17 cellular contexts compared by ENCODE assay signal in genomic region chr14:62921466-62921865, GRCh38.
DNase-seq lines count a peak whose midpoint lies in the region; ATAC-seq, FAIRE-seq and TF ChIP-seq lines count a peak whose summit lies in the region.
"Had no signal": no experiment of that assay in that cellular context is flagged by ENCODE, and none has a peak within 500 bp of the region (broad histone marks: within the 10 kb centered on the region; RNA-seq: fewer than 3 reads in every experiment).

No MANE protein-coding gene starts in this region.

- H3K27me3 ChIP-seq in fibroblast of lung (ENCODE audit: control insufficient read depth, insufficient read depth, low read length) = no peaks in the 10 kb centered on the region

- H3K27ac ChIP-seq in fibroblast of lung (ENCODE audit: insufficient read depth, low read length) = no peak overlapping the region
- H3K27ac ChIP-seq: C4-2B, GM23248 had no signal

- TF ChIP-seq CTCF in fibroblast of lung (conservative IDR thresholded peaks at IDR 0.05 in 1 of 2, IDR thresholded peaks at IDR 0.05 in 1 of 2; ENCODE audit: low read depth in 1 of 2, low read length in 2 of 2) (no peak), omental fat pad (IDR thresholded peaks at IDR 0.05) (no peak)

- peak; percentile 93 for ATAC-seq in omental fat pad (ENCODE audit: low FRiP score)

- H3K9me3 ChIP-seq in fibroblast of lung (ENCODE audit: control insufficient read depth, insufficient read depth, low read depth, low read length) = no peaks in the 10 kb centered on the region
- H3K9me3 ChIP-seq: Caco-2, HAP-1 had no signal

- H4K20me1 ChIP-seq in fibroblast of lung (ENCODE audit: control insufficient read depth, extremely low read depth, insufficient read depth, low read length) = no peaks in the 10 kb centered on the region

- no peak overlapping the region for H3K9ac ChIP-seq in fibroblast of lung (ENCODE audit: insufficient read depth, low read length)
- H3K9ac ChIP-seq: GM23248 had no signal

- H3K4me3 ChIP-seq in fibroblast of lung (replicated peaks in 1 of 4; ENCODE audit: control extremely low read depth in 1 of 4, insufficient read depth in 1 of 4, low read depth in 3 of 4, low read length in 4 of 4) = no peak overlapping the region
- H3K4me3 ChIP-seq: GM23248, HAP-1 had no signal

- no peak overlapping the region for H3K4me2 ChIP-seq in fibroblast of lung (ENCODE audit: extremely low read depth, insufficient read depth, low read length)

- no peaks in the 10 kb centered on the region for H3K79me2 ChIP-seq in fibroblast of lung (ENCODE audit: control insufficient read depth, insufficient read depth, low read length)

- H3K4me1 ChIP-seq in fibroblast of lung (ENCODE audit: control insufficient read depth, extremely low read depth, insufficient read depth, low read length) = no peaks in the 10 kb centered on the region
- H3K4me1 ChIP-seq: Caco-2 had no signal

- no peak for DNase-seq in HTR-8/SVneo (ENCODE audit: insufficient read length, low spot score)
- DNase-seq in NCI-H226 = peak; percentile 62
- peak; percentile 30 to 42 for DNase-seq in fibroblast of lung (ENCODE audit: low read depth in 2 of 2)
- no peak for DNase-seq in omental fat pad (ENCODE audit: low spot score)
- DNase-seq in SKM-1 treated with dmso at 0.1 percent for 144 hours (lab: John Stamatoyannopoulos, UW; ENCODE audit: unreplicated experiment) = no peak
- no peak for DNase-seq in NCI-H1694 (lab: John Stamatoyannopoulos, UW)
- DNase-seq in activated CD4-positive, alpha-beta T cell treated with anti-CD3 and anti-CD28 coated beads, Interleukin-2, amount 50 U/mL, for 4 hours = no peak
- no peak for DNase-seq in G401 (ENCODE audit: low spot score)
- DNase-seq: Caco-2; CD4-positive, alpha-beta T cell; GDM1; GM23248 had no signal

- FAIRE-seq in HTR-8/SVneo (lab: Jason Lieb, UNC) = peak; percentile 96
- FAIRE-seq: D721Med, GM12892, GM18507 had no signal

- in situ Hi-C loops in G401 (cut with HindIII; ENCODE audit: low sequenced_read_pairs) = no loop called here

- no peaks in the 10 kb centered on the region for H3K36me3 ChIP-seq in fibroblast of lung (ENCODE audit: control insufficient read depth, insufficient read depth, low read length)
- H3K36me3 ChIP-seq: HAP-1 had no signal

- no peak overlapping the region for H2AFZ ChIP-seq in fibroblast of lung (ENCODE audit: low read length)
- H2AFZ ChIP-seq: GM23248 had no signal

Comparison
In these comparisons a context has a peak if more than half of its experiments do, and no peak if none do; other contexts are left out.
1. DNase-seq: peak in NCI-H226 (single experiment) and fibroblast of lung (2 of 2); none in HTR-8/SVneo (single experiment), omental fat pad (single experiment), SKM-1 treated with dmso at 0.1 percent for 144 hours (single experiment), NCI-H1694 (single experiment), activated CD4-positive, alpha-beta T cell treated with anti-CD3 and anti-CD28 coated beads, Interleukin-2, amount 50 U/mL, for 4 hours (0 of 2) and G401 (single experiment).